ENCODE assay signal across 10 cellular contexts in the genomic region with DNA sequence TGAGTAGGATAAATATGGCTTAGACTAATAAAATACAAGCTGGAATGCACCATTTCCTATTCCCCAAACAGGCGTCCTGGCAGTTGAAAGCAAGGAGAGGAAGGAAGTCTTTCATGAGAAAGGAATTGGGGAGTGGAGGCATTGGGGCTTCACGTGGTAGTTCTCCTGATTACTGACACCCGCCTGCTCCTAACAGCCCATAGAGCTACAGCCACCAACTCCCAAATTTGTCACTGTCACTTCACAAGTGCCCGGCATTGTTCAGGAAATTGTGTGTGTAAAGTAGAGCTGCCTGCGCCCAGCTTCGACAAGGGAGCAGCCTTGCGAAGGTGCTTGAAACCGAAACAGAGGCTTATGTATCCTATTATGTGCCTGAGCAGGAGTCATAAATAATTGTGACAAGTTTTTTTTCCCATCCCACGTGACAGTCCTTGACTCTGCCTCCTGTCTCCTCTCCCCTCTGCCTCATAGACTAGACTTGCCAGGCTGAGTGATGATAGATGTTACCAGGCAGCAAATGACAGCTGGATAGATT.
A peak's percentile ranks its signal among the peaks of the same experiment; 100 is the strongest.
DNase-seq lines count a peak whose midpoint lies in the region; ATAC-seq lines count a peak whose summit lies in the region.
"Had no signal": no experiment of that assay in that cellular context is flagged by ENCODE, and none has a peak within 500 bp of the region (broad histone marks: within the 10 kb centered on the region; RNA-seq: fewer than 3 reads in every experiment).

No MANE protein-coding gene starts in this region.

- no peak for ATAC-seq in GM19023 (IDR thresholded peaks at IDR 0.05; ENCODE audit: unreplicated experiment)
- ATAC-seq in GM18498 (IDR thresholded peaks at IDR 0.05; ENCODE audit: unreplicated experiment), result no peak

- no peaks in the 10 kb centered on the region for H3K27me3 ChIP-seq in H7 (ENCODE audit: control insufficient read depth, insufficient read depth, low read length)

- peaks cover 6% of the 10 kb centered on the region for H3K27me3 Mint-ChIP-seq in activated T-cell treated with anti-CD3 and anti-CD28 coated beads, Interleukin-2, amount 50 U/mL, for 24 hours

- H3K4me3 ChIP-seq in H7 (ENCODE audit: insufficient read depth, low read depth, low read length), result no peak overlapping the region

- no peaks in the 10 kb centered on the region for H3K36me3 ChIP-seq in H7 (replicated peaks; ENCODE audit: control insufficient read depth, insufficient read depth, low read length)

- H3K9me3 Mint-ChIP-seq in activated T-cell treated with anti-CD3 and anti-CD28 coated beads, Interleukin-2, amount 50 U/mL, for 24 hours, result no peaks in the 10 kb centered on the region
- H3K9me3 Mint-ChIP-seq: dendritic cell treated with granulocyte-macrophage colony-stimulating factor and Interleukin-4, amounts not matched to agents 40 ng/mL and 50 ng/mL, for 4 days had no signal

- peak overlapping the region; percentile 41 for H3K4me3 Mint-ChIP-seq in activated T-cell treated with anti-CD3 and anti-CD28 coated beads, Interleukin-2, amount 50 U/mL, for 24 hours
- H3K4me3 Mint-ChIP-seq: dendritic cell treated with granulocyte-macrophage colony-stimulating factor and Interleukin-4, amounts not matched to agents 40 ng/mL and 50 ng/mL, for 4 days; IgD-negative memory B cell had no signal

- H3K27ac Mint-ChIP-seq in activated T-cell treated with anti-CD3 and anti-CD28 coated beads, Interleukin-2, amount 50 U/mL, for 24 hours, result peak overlapping the region; percentile 57
- H3K27ac Mint-ChIP-seq: dendritic cell treated with granulocyte-macrophage colony-stimulating factor and Interleukin-4, amounts not matched to agents 40 ng/mL and 50 ng/mL, for 4 days; IgD-negative memory B cell had no signal

- DNase-seq in A172 (ENCODE audit: low spot score) (peak; percentile 84), NCI-H1105 (lab: John Stamatoyannopoulos, UW) (peak; percentile 94), islet precursor cell (peak; percentile 73), NCI-H446 (lab: John Stamatoyannopoulos, UW) (no peak), H7 (no peak)
- DNase-seq in activated T-cell treated with anti-CD3 and anti-CD28 coated beads, Interleukin-2, amount 50 U/mL, for 24 hours, result no peak

- peaks cover 23% of the 10 kb centered on the region for H3K4me1 Mint-ChIP-seq in activated T-cell treated with anti-CD3 and anti-CD28 coated beads, Interleukin-2, amount 50 U/mL, for 24 hours (ENCODE audit: low read depth)

- no peaks in the 10 kb centered on the region for H3K36me3 Mint-ChIP-seq in activated T-cell treated with anti-CD3 and anti-CD28 coated beads, Interleukin-2, amount 50 U/mL, for 24 hours (ENCODE audit: low read depth)

Comparison
In these comparisons a context has a peak if more than half of its experiments do, and no peak if none do; other contexts are left out.
1. DNase-seq: peak in A172 (single experiment), NCI-H1105 (single experiment) and islet precursor cell (single experiment); none in activated T-cell treated with anti-CD3 and anti-CD28 coated beads, Interleukin-2, amount 50 U/mL, for 24 hours (single experiment), NCI-H446 (0 of 2) and H7 (single experiment).